In the genomic region with DNA sequence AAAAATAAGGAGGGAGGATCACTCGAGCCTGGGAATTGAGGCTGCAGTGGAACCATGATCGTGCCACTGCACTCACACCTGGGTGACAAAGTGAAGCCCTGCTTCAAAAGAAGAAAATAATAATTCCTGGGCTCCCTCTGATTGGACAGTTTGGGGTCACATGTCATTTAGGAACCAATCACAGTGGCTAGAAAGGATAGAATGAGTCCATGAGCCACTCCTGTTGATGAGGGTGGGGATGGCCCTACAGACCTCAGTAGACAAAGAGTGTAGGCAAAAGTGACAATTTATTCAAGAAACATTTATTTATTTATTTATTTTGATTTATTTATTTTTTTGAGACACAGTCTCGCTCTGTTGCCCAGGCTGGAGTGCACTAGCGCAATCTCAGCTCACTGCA, we compare ENCODE assay signal across 1 cellular context.
A peak's percentile ranks its signal among the peaks of the same experiment; 100 is the strongest.
TF ChIP-seq lines count a peak whose summit lies in the region.

No MANE protein-coding gene starts in this region.

TF ChIP-seq in K562, 482 proteins besides CTCF, POLR2A, EP300 and RAD21:
- TF ChIP-seq NFYB (IDR thresholded peaks at IDR 0.05; ENCODE audit: extremely low read depth, insufficient read length) (peak; percentile 84), RAD51 (IDR thresholded peaks at IDR 0.05; ENCODE audit: borderline replicate concordance, low read depth) (peak; percentile 82), SP1 (CRISPR knock-in tag; IDR thresholded peaks at IDR 0.05) (no peak), SPI1 (IDR thresholded peaks at IDR 0.05; ENCODE audit: borderline replicate concordance, low read depth, low read length) (no peak), ZNF395 (CRISPR knock-in tag; IDR thresholded peaks at IDR 0.05) (no peak), HMG20A (CRISPR knock-in tag; conservative IDR thresholded peaks at IDR 0.05) (no peak), MAFG (tag; conservative IDR thresholded peaks at IDR 0.05) (no peak), RBM25 (IDR thresholded peaks at IDR 0.05; ENCODE audit: low read depth, low read length, severe bottlenecking) (peak; percentile 73), RFX1 (IDR thresholded peaks at IDR 0.05) (no peak), ZNF134 (CRISPR knock-in tag; conservative IDR thresholded peaks at IDR 0.05) (no peak), USF2 (CRISPR knock-in tag; IDR thresholded peaks at IDR 0.05) (peak; percentile 84), IRF9 (tag; IDR thresholded peaks at IDR 0.05) (no peak), FOS (IDR thresholded peaks at IDR 0.05; ENCODE audit: extremely low read depth, insufficient read length) (peak; percentile 54), THAP7 (CRISPR knock-in tag; IDR thresholded peaks at IDR 0.05) (no peak), ZNF507 (tag; conservative IDR thresholded peaks at IDR 0.05) (no peak)
- TF ChIP-seq, protein P1, sequence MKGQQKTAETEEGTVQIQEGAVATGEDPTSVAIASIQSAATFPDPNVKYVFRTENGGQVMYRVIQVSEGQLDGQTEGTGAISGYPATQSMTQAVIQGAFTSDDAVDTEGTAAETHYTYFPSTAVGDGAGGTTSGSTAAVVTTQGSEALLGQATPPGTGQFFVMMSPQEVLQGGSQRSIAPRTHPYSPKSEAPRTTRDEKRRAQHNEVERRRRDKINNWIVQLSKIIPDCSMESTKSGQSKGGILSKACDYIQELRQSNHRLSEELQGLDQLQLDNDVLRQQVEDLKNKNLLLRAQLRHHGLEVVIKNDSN (CRISPR knock-in tag; IDR thresholded peaks at IDR 0.05), result peak; percentile 79
- TF ChIP-seq, protein P2, sequence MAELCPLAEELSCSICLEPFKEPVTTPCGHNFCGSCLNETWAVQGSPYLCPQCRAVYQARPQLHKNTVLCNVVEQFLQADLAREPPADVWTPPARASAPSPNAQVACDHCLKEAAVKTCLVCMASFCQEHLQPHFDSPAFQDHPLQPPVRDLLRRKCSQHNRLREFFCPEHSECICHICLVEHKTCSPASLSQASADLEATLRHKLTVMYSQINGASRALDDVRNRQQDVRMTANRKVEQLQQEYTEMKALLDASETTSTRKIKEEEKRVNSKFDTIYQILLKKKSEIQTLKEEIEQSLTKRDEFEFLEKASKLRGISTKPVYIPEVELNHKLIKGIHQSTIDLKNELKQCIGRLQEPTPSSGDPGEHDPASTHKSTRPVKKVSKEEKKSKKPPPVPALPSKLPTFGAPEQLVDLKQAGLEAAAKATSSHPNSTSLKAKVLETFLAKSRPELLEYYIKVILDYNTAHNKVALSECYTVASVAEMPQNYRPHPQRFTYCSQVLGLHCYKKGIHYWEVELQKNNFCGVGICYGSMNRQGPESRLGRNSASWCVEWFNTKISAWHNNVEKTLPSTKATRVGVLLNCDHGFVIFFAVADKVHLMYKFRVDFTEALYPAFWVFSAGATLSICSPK (IDR thresholded peaks at IDR 0.05; ENCODE audit: borderline replicate concordance), result no peak
- TF ChIP-seq, protein P3, sequence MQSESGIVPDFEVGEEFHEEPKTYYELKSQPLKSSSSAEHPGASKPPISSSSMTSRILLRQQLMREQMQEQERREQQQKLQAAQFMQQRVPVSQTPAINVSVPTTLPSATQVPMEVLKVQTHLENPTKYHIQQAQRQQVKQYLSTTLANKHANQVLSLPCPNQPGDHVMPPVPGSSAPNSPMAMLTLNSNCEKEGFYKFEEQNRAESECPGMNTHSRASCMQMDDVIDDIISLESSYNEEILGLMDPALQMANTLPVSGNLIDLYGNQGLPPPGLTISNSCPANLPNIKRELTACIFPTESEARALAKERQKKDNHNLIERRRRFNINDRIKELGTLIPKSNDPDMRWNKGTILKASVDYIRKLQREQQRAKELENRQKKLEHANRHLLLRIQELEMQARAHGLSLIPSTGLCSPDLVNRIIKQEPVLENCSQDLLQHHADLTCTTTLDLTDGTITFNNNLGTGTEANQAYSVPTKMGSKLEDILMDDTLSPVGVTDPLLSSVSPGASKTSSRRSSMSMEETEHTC (IDR thresholded peaks at IDR 0.05), result no peak
TF ChIP-seq in K562: peak in this region for 6.
